Comparison of ENCODE assay signal across 8 cellular contexts in the genomic region with DNA sequence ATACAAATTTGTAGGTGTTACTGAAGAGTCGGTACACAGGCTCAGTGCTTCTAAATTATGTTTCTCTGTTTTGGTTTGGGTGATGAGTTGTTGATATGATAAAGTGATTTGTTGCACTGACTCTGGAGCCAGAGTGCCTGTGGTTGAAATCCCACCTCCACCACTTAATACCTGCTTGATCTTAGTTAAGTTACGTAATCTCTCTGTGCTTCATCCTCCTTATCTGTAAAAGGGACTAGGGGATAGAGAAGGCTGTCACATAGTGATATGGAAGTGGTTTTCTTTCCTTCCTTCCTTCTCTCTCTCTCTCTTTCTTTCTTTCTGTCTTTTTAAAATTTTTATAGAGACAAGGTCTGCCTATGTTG. TPM values are rescaled to one million over a fixed set of nuclear protein-coding genes. Genes with fewer than 3 reads are reported as not detected.
DNase-seq lines count a peak whose midpoint lies in the region; ATAC-seq and TF ChIP-seq lines count a peak whose summit lies in the region.

No MANE protein-coding gene starts in this region.

- H3K79me2 ChIP-seq in OCI-LY3 (ENCODE audit: low read length) (peaks cover 16% of the 10 kb centered on the region), parathyroid adenoma (peaks cover 5% of the 10 kb centered on the region)

- peaks cover 0 to 22% (median 0%) of the 10 kb centered on the region in 3 donors for H3K36me3 Mint-ChIP-seq in CD8-positive, alpha-beta memory T cell

- peak overlapping the region; percentile 75 to 93 (median 88) for H3K4me3 Mint-ChIP-seq in CD8-positive, alpha-beta memory T cell

- H3K4me3 ChIP-seq in CD8-positive, alpha-beta memory T cell (ENCODE audit: low read length) = peak overlapping the region; percentile 77
- H3K4me3 ChIP-seq in OCI-LY3 (ENCODE audit: low read length) (peak overlapping the region; percentile 79), endocrine pancreas (ENCODE audit: control insufficient read depth, insufficient read depth, low read length) (no peak overlapping the region), parathyroid adenoma (ENCODE audit: low read depth, low read length) (peak overlapping the region; percentile 83)

- H3K4me1 ChIP-seq in CD8-positive, alpha-beta memory T cell (ENCODE audit: insufficient read depth, low read length) = peaks cover 31% of the 10 kb centered on the region
- H3K4me1 ChIP-seq in OCI-LY3 (ENCODE audit: low read length) (peaks cover 13% of the 10 kb centered on the region), endocrine pancreas (ENCODE audit: control insufficient read depth, insufficient read depth, low read length) (no peaks in the 10 kb centered on the region), parathyroid adenoma (peaks cover 3% of the 10 kb centered on the region)

- peak overlapping the region; percentile 86 for H3K27ac ChIP-seq in CD8-positive, alpha-beta memory T cell (ENCODE audit: low read depth, low read length)
- H3K27ac ChIP-seq in OCI-LY3 (ENCODE audit: low read length) (no peak overlapping the region), parathyroid adenoma (peak overlapping the region; percentile 85)

- DNase-seq in CD8-positive, alpha-beta memory T cell = peak in 1 of 5 donors; percentile 6
- DNase-seq in GM19238 (ENCODE audit: insufficient read length, low spot score) = no peak
- DNase-seq in activated effector memory CD4-positive, alpha-beta T cell treated with anti-CD3 and anti-CD28 coated beads, Interleukin-2, amount 50 U/mL, for 16 hours = no peak
- DNase-seq in NCI-H1694 treated with DMSO at 0.1 percent for 48 hours (lab: John Stamatoyannopoulos, UW) = no peak

- no peaks in the 10 kb centered on the region for H3K36me3 ChIP-seq in CD8-positive, alpha-beta memory T cell (ENCODE audit: insufficient read depth, low read length)
- H3K36me3 ChIP-seq in OCI-LY3 (replicated peaks; ENCODE audit: low read depth, low read length) (no peaks in the 10 kb centered on the region), endocrine pancreas (ENCODE audit: control insufficient read depth, insufficient read depth, low read length) (no peaks in the 10 kb centered on the region), parathyroid adenoma (ENCODE audit: control insufficient read depth, insufficient read depth, low read length) (no peaks in the 10 kb centered on the region)

- H3K9ac ChIP-seq in OCI-LY3 (ENCODE audit: low read length) (peak overlapping the region; percentile 76), endocrine pancreas (ENCODE audit: control insufficient read depth, insufficient read depth, low read length) (peak overlapping the region; percentile 20), parathyroid adenoma (no peak overlapping the region)

- H3K27me3 Mint-ChIP-seq in CD8-positive, alpha-beta memory T cell = peaks cover 0 to 6% of the 10 kb centered on the region in 2 donors

- H3K4me2 ChIP-seq in OCI-LY3 (ENCODE audit: low read length) = peak overlapping the region; percentile 97
- peak overlapping the region; percentile 94 for H3K4me2 ChIP-seq in parathyroid adenoma (ENCODE audit: low read length)

- H2AFZ ChIP-seq in OCI-LY3 (ENCODE audit: low read depth, low read length) (peak overlapping the region; percentile 94), parathyroid adenoma (peak overlapping the region; percentile 92)

- no peak for ATAC-seq in HG02840 (IDR thresholded peaks at IDR 0.05; ENCODE audit: low FRiP score, unreplicated experiment)

- peaks cover 24 to 49% (median 37%) of the 10 kb centered on the region in 3 donors for H3K4me1 Mint-ChIP-seq in CD8-positive, alpha-beta memory T cell

- TF ChIP-seq CTCF in OCI-LY3 (IDR thresholded peaks at IDR 0.05; ENCODE audit: low read depth, low read length) (no peak), parathyroid adenoma (IDR thresholded peaks at IDR 0.05) (no peak)

- POLR2A ChIA-PET in CD8-positive, alpha-beta memory T cell (lab: Charles Lee) = interaction anchor here (3.0 kb wide), 1 partner anchor 9 kb away, joined by 13 read pairs; a partner anchor contains a TSS

- H4K20me1 ChIP-seq in OCI-LY3 (ENCODE audit: insufficient read depth, low read length) = no peaks in the 10 kb centered on the region

- H3K9me3 Mint-ChIP-seq in CD8-positive, alpha-beta memory T cell = no peaks in the 10 kb centered on the region

- no peaks in the 10 kb centered on the region for H3K9me3 ChIP-seq in CD8-positive, alpha-beta memory T cell (ENCODE audit: low read length)
- H3K9me3 ChIP-seq in OCI-LY3 (ENCODE audit: insufficient read depth, low read length) (no peaks in the 10 kb centered on the region), endocrine pancreas (ENCODE audit: control insufficient read depth, low read length) (no peaks in the 10 kb centered on the region), parathyroid adenoma (ENCODE audit: control insufficient read depth, low read length) (no peaks in the 10 kb centered on the region)

- CTCF ChIA-PET in CD8-positive, alpha-beta memory T cell (lab: Charles Lee) = no interaction called here

- H3K27ac Mint-ChIP-seq in CD8-positive, alpha-beta memory T cell = peak overlapping the region; percentile 87 to 99 (median 96)

- H3K27me3 ChIP-seq in CD8-positive, alpha-beta memory T cell (ENCODE audit: insufficient read depth, low read length, poor library complexity, severe bottlenecking) = no peaks in the 10 kb centered on the region
- H3K27me3 ChIP-seq in OCI-LY3 (ENCODE audit: low read depth, low read length) (no peaks in the 10 kb centered on the region), endocrine pancreas (ENCODE audit: control insufficient read depth, insufficient read depth, low read length) (no peaks in the 10 kb centered on the region), parathyroid adenoma (ENCODE audit: control insufficient read depth, insufficient read depth, low read length) (no peaks in the 10 kb centered on the region)

RNA-seq across cellular contexts. Expression of a gene that starts 0.7 kb away (rescaled TPM):
- 10 to 100 TPM; 25.3 to 27.0 TPM for total RNA-seq in CD8-positive, alpha-beta memory T cell
- polyA plus RNA-seq in CD8-positive, alpha-beta memory T cell = 30.4 TPM

RNA-seq across cellular contexts. Expression of a gene that starts 8.5 kb away (rescaled TPM):
- total RNA-seq in CD8-positive, alpha-beta memory T cell = 10 to 100 TPM; 23.1 to 25.7 TPM
- 25.1 TPM for polyA plus RNA-seq in CD8-positive, alpha-beta memory T cell

RNA-seq across cellular contexts. Expression of a gene that starts 55.7 kb away (rescaled TPM):
- 10 to 100 TPM; 64.3 to 64.8 TPM for total RNA-seq in CD8-positive, alpha-beta memory T cell
- polyA plus RNA-seq in CD8-positive, alpha-beta memory T cell = 36.0 TPM
